Comparison of ENCODE assay signal across 18 cellular contexts in the genomic region with DNA sequence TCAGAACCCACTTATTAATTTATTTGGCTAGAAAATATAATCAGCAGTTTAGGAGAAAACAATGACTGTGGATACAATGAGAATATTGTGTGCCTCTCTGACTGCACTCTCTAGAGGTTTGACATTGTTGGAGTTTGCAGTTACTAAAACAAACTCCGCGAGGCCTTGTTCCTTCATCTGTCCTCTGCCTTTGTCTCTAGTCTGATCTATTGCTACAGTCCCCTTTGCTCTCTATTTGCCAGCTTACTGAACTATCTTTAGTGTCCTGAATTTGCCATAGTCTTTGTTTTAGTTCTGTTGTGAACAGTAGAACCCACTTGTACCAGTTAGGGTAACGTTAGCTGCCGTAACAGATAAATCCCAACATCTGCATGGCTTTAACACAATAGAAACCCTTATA.
"Had no signal": no experiment of that assay in that cellular context is flagged by ENCODE, and none has a peak within 500 bp of the region (broad histone marks: within the 10 kb centered on the region; RNA-seq: fewer than 3 reads in every experiment).

No MANE protein-coding gene starts in this region.

- DNase-seq: dermis blood vessel endothelial cell; dorsolateral prefrontal cortex; effector CD4-positive, alpha-beta T cell; effector memory CD4-positive, alpha-beta T cell; foreskin keratinocyte; heart left ventricle; hypothalamus; immature natural killer cell; islet precursor cell; kidney; kidney glomerular epithelial cell; left lung; left ventricle myocardium superior; lower lobe of right lung; mesendoderm; mucosa of descending colon had no signal

- ATAC-seq: foreskin keratinocyte, gastroesophageal sphincter, heart left ventricle, left lung, left ventricle myocardium superior, lower lobe of right lung, mucosa of descending colon had no signal

- H3K9me3 Mint-ChIP-seq: immature natural killer cell had no signal

- H3K4me1 Mint-ChIP-seq: immature natural killer cell had no signal

- H3K27ac Mint-ChIP-seq: immature natural killer cell, memory B cell had no signal

- H3K4me3 Mint-ChIP-seq: immature natural killer cell, memory B cell had no signal
